ENCODE assay signal across 25 cellular contexts in genomic region chr7:135286876-135287275, GRCh38. TPM values are rescaled to one million over a fixed set of nuclear protein-coding genes. Genes with fewer than 3 reads are reported as not detected.
DNase-seq lines count a peak whose midpoint lies in the region; ATAC-seq and TF ChIP-seq lines count a peak whose summit lies in the region.
"Had no signal": no experiment of that assay in that cellular context is flagged by ENCODE, and none has a peak within 500 bp of the region (broad histone marks: within the 10 kb centered on the region; RNA-seq: fewer than 3 reads in every experiment).

No MANE protein-coding gene starts in this region.

- no peaks in the 10 kb centered on the region for H3K9me3 Mint-ChIP-seq in stimulated activated naive CD8-positive, alpha-beta T cell treated with anti-CD3 and anti-CD28 coated beads, Interleukin-15, amount 100 ng/mL, for 72 hours
- H3K9me3 Mint-ChIP-seq in type B pancreatic cell: no peaks in the 10 kb centered on the region
- H3K9me3 Mint-ChIP-seq: CD4-positive, alpha-beta T cell; CD8-positive, alpha-beta memory T cell had no signal

- no peaks in the 10 kb centered on the region for H3K36me3 ChIP-seq in effector memory CD4-positive, alpha-beta T cell (ENCODE audit: control insufficient read depth, insufficient read depth, low read length)
- H3K36me3 ChIP-seq: BE2C; BLaER1 treated with 17β-estradiol and CSF1 and Interleukin-3, amounts not matched to agents 10 nM and 100 nM had no signal

- H3K4me1 Mint-ChIP-seq in stimulated activated naive CD8-positive, alpha-beta T cell treated with anti-CD3 and anti-CD28 coated beads, Interleukin-15, amount 100 ng/mL, for 72 hours: peaks cover 9% of the 10 kb centered on the region
- peaks cover 6% of the 10 kb centered on the region for H3K4me1 Mint-ChIP-seq in type B pancreatic cell (ENCODE audit: unreplicated experiment)
- H3K4me1 Mint-ChIP-seq: CD14-positive monocyte had no signal

- H3K36me3 Mint-ChIP-seq in type B pancreatic cell: no peaks in the 10 kb centered on the region
- H3K36me3 Mint-ChIP-seq: CD14-positive monocyte; CD8-positive, alpha-beta memory T cell had no signal

- no peaks in the 10 kb centered on the region for H3K27me3 Mint-ChIP-seq in stimulated activated naive CD8-positive, alpha-beta T cell treated with anti-CD3 and anti-CD28 coated beads, Interleukin-15, amount 100 ng/mL, for 72 hours
- peaks cover 6% of the 10 kb centered on the region for H3K27me3 Mint-ChIP-seq in type B pancreatic cell
- H3K27me3 Mint-ChIP-seq: CD4-positive, alpha-beta T cell had no signal

- no peak overlapping the region for H3K27ac Mint-ChIP-seq in stimulated activated naive CD8-positive, alpha-beta T cell treated with anti-CD3 and anti-CD28 coated beads, Interleukin-15, amount 100 ng/mL, for 72 hours
- H3K27ac Mint-ChIP-seq in type B pancreatic cell: no peak overlapping the region
- H3K27ac Mint-ChIP-seq: CD4-positive, alpha-beta T cell; CD8-positive, alpha-beta memory T cell had no signal

- DNase-seq in stimulated activated naive CD8-positive, alpha-beta T cell treated with anti-CD3 and anti-CD28 coated beads, Interleukin-15, amount 100 ng/mL, for 72 hours: no peak
- DNase-seq in stimulated activated naive CD8-positive, alpha-beta T cell treated with anti-CD3 and anti-CD28 coated beads, Interleukin-15, Interleukin-2, amounts not matched to agents 100 U/mL and 50 U/mL, for 24 hours: no peak
- no peak for DNase-seq in sciatic nerve (ENCODE audit: low spot score)
- DNase-seq in type B pancreatic cell (ENCODE audit: extremely low spot score, unreplicated experiment): peak; percentile 51
- no peak for DNase-seq in effector memory CD4-positive, alpha-beta T cell
- DNase-seq in NCI-H774 (lab: John Stamatoyannopoulos, UW): no peak
- no peak for DNase-seq in NCI-H2081 (lab: John Stamatoyannopoulos, UW)
- DNase-seq: 8988T; ACHN; AML-193; BE2C; CD4-positive, alpha-beta T cell; CD8-positive, alpha-beta memory T cell; DMS 273 treated with DMSO at 0.1 percent for 48 hours; DMS79; GF-D8; GM23248; H7; HCEC 1CT had no signal

- peak; percentile 43 for ATAC-seq in stimulated activated naive CD8-positive, alpha-beta T cell treated with anti-CD3 and anti-CD28 coated beads, Interleukin-15, amount 100 ng/mL, for 72 hours
- ATAC-seq in stimulated activated naive CD8-positive, alpha-beta T cell treated with anti-CD3 and anti-CD28 coated beads, Interleukin-15, Interleukin-2, amounts not matched to agents 100 U/mL and 50 U/mL, for 24 hours: no peak
- peak; percentile 23 for ATAC-seq in sciatic nerve
- ATAC-seq: A549 had no signal

- H3K4me3 ChIP-seq in effector memory CD4-positive, alpha-beta T cell (ENCODE audit: insufficient read depth, low read depth, low read length, poor library complexity, severe bottlenecking): no peak overlapping the region
- H3K4me3 ChIP-seq: A549; BLaER1 treated with 17β-estradiol and CSF1 and Interleukin-3, amounts not matched to agents 10 nM and 100 nM; GM23248 had no signal

- intact Hi-C loops in sciatic nerve (cut with DNase I): no loop called here

- TF ChIP-seq CTCF in type B pancreatic cell (conservative IDR thresholded peaks at IDR 0.05): no peak

- H3K4me1 ChIP-seq in effector memory CD4-positive, alpha-beta T cell (ENCODE audit: control insufficient read depth, insufficient read depth, low read length, poor library complexity, severe bottlenecking): peaks cover 9% of the 10 kb centered on the region

- H3K27ac ChIP-seq in effector memory CD4-positive, alpha-beta T cell (ENCODE audit: insufficient read depth, low read length, poor library complexity, severe bottlenecking): no peak overlapping the region
- H3K27ac ChIP-seq: A549; BLaER1 treated with 17β-estradiol and CSF1 and Interleukin-3, amounts not matched to agents 10 nM and 100 nM; GM23248 had no signal

- no peak overlapping the region for H3K4me3 Mint-ChIP-seq in stimulated activated naive CD8-positive, alpha-beta T cell treated with anti-CD3 and anti-CD28 coated beads, Interleukin-15, amount 100 ng/mL, for 72 hours
- H3K4me3 Mint-ChIP-seq in type B pancreatic cell: no peak overlapping the region
- H3K4me3 Mint-ChIP-seq: CD14-positive monocyte; CD4-positive, alpha-beta T cell; CD8-positive, alpha-beta memory T cell had no signal

- no peaks in the 10 kb centered on the region for H3K9me3 ChIP-seq in effector memory CD4-positive, alpha-beta T cell (ENCODE audit: control insufficient read depth, low read length)
- H3K9me3 ChIP-seq: A549, BE2C had no signal

- no peaks in the 10 kb centered on the region for H3K27me3 ChIP-seq in effector memory CD4-positive, alpha-beta T cell (replicated peaks; ENCODE audit: control insufficient read depth, insufficient read depth, low read length, poor library complexity, severe bottlenecking)
- H3K27me3 ChIP-seq: BE2C; BLaER1 treated with 17β-estradiol and CSF1 and Interleukin-3, amounts not matched to agents 10 nM and 100 nM had no signal

RNA-seq across cellular contexts. Expression of gene STRA8, which starts 53.2 kb away (rescaled TPM):
- total RNA-seq in sciatic nerve (not detected), type B pancreatic cell (ENCODE audit: low replicate concordance) (not detected in 2 replicates)
- total RNA-seq: CD4-positive, alpha-beta T cell; CD8-positive, alpha-beta memory T cell; Daoy; G401; GM23248; H1; H7 had no signal
